24 cellular contexts compared by ENCODE assay signal in genomic region chr18:9068346-9068745, GRCh38. TPM values are rescaled to one million over a fixed set of nuclear protein-coding genes. Genes with fewer than 3 reads are reported as not detected.
DNase-seq lines count a peak whose midpoint lies in the region; ATAC-seq and TF ChIP-seq lines count a peak whose summit lies in the region.
"Had no signal": no experiment of that assay in that cellular context is flagged by ENCODE, and none has a peak within 500 bp of the region (broad histone marks: within the 10 kb centered on the region; RNA-seq: fewer than 3 reads in every experiment).

No MANE protein-coding gene starts in this region.

- peaks cover 69% of the 10 kb centered on the region for H3K4me1 Mint-ChIP-seq in stimulated activated memory B cell treated with anti-CD40 and anti-IgM and Interleukin-4, amounts not matched to agents 10 μg/mL and 1 μg/mL and 100 μg/mL, for 72 hours
- peaks cover 36% of the 10 kb centered on the region for H3K4me1 Mint-ChIP-seq in activated T-cell treated with anti-CD3 and anti-CD28 coated beads, Interleukin-2, amount 50 U/mL, for 72 hours (ENCODE audit: low read depth)

- DNase-seq in DMS53 (lab: John Stamatoyannopoulos, UW) (peak; percentile 24), DMS53 treated with DMSO at 0.1 percent for 48 hours (lab: John Stamatoyannopoulos, UW; ENCODE audit: unreplicated experiment) (no peak), PC-9 (peak in 1 of 2 experiments; percentile 61), epithelial cell of prostate (ENCODE audit: low read depth, low spot score) (peak; percentile 68), OCI-M2 (lab: John Stamatoyannopoulos, UW; ENCODE audit: unreplicated experiment) (no peak)
- no peak for DNase-seq in activated T-cell treated with anti-CD3 and anti-CD28 coated beads, Interleukin-2, amount 50 U/mL, for 72 hours
- DNase-seq: activated T-cell treated with anti-CD3 and anti-CD28 coated beads, Interleukin-2, amount 50 U/mL, for 48 hours; COR-L47; effector memory CD8-positive, alpha-beta T cell; KG1; left lung; NCI-H187; NCI-H748 treated with DMSO at 0.1 percent for 48 hours; spleen; stimulated activated CD4-positive, alpha-beta T cell treated with anti-CD3 and anti-CD28 coated beads, Interleukin-4, amount 100 ng/mL, for 24 hours; stomach; T-helper 17 cell; upper lobe of right lung had no signal

- H3K4me3 Mint-ChIP-seq in stimulated activated memory B cell treated with anti-CD40 and anti-IgM and Interleukin-4, amounts not matched to agents 10 μg/mL and 1 μg/mL and 100 μg/mL, for 72 hours, result no peak overlapping the region
- no peak overlapping the region for H3K4me3 Mint-ChIP-seq in activated T-cell treated with anti-CD3 and anti-CD28 coated beads, Interleukin-2, amount 50 U/mL, for 72 hours
- H3K4me3 Mint-ChIP-seq: activated naive CD8-positive, alpha-beta T cell; effector memory CD8-positive, alpha-beta T cell; T-helper 17 cell; WTC11 had no signal

- H3K27ac Mint-ChIP-seq in stimulated activated memory B cell treated with anti-CD40 and anti-IgM and Interleukin-4, amounts not matched to agents 10 μg/mL and 1 μg/mL and 100 μg/mL, for 72 hours, result peak overlapping the region; percentile 75
- no peak overlapping the region for H3K27ac Mint-ChIP-seq in activated T-cell treated with anti-CD3 and anti-CD28 coated beads, Interleukin-2, amount 50 U/mL, for 72 hours
- H3K27ac Mint-ChIP-seq: activated naive CD8-positive, alpha-beta T cell; effector memory CD8-positive, alpha-beta T cell; WTC11 had no signal

- no peak overlapping the region for H3K4me3 ChIP-seq in PC-9
- H3K4me3 ChIP-seq: left lung, Peyer's patch, spleen, stomach, upper lobe of right lung had no signal

- no peaks in the 10 kb centered on the region for H3K9me2 ChIP-seq in PC-9 (ENCODE audit: insufficient read depth)

- no peak for TF ChIP-seq CTCF in PC-9 (conservative IDR thresholded peaks at IDR 0.05)

- H3K9me3 Mint-ChIP-seq in stimulated activated memory B cell treated with anti-CD40 and anti-IgM and Interleukin-4, amounts not matched to agents 10 μg/mL and 1 μg/mL and 100 μg/mL, for 72 hours, result no peaks in the 10 kb centered on the region
- no peaks in the 10 kb centered on the region for H3K9me3 Mint-ChIP-seq in activated T-cell treated with anti-CD3 and anti-CD28 coated beads, Interleukin-2, amount 50 U/mL, for 72 hours
- H3K9me3 Mint-ChIP-seq: effector memory CD8-positive, alpha-beta T cell; WTC11 had no signal

- H3F3A ChIP-seq in PC-9 (ENCODE audit: insufficient read depth, low read depth), result peaks cover 4% of the 10 kb centered on the region; the same call in 1 of the 2 replicates

- ATAC-seq in stimulated activated memory B cell treated with anti-CD40 and anti-IgM and Interleukin-4, amounts not matched to agents 10 μg/mL and 1 μg/mL and 100 μg/mL, for 72 hours, result no peak
- ATAC-seq in activated T-cell treated with anti-CD3 and anti-CD28 coated beads, Interleukin-2, amount 50 U/mL, for 72 hours (replicated peaks in 1 of 2), result no peak
- no peak for ATAC-seq in GM19452 (IDR thresholded peaks at IDR 0.05; ENCODE audit: unreplicated experiment)
- ATAC-seq: effector memory CD8-positive, alpha-beta T cell; left lung; T-helper 17 cell; upper lobe of right lung; WTC11 had no signal

- POLR2A ChIA-PET in PC-9 (lab: Charles Lee; ENCODE audit: unreplicated experiment), result no interaction called here

- H3K36me3 Mint-ChIP-seq in stimulated activated memory B cell treated with anti-CD40 and anti-IgM and Interleukin-4, amounts not matched to agents 10 μg/mL and 1 μg/mL and 100 μg/mL, for 72 hours, result no peaks in the 10 kb centered on the region
- H3K36me3 Mint-ChIP-seq in activated T-cell treated with anti-CD3 and anti-CD28 coated beads, Interleukin-2, amount 50 U/mL, for 72 hours (ENCODE audit: insufficient read depth in 2 of 2), result peaks cover 0 to 3% of the 10 kb centered on the region in 2 donors
- H3K36me3 Mint-ChIP-seq: activated naive CD8-positive, alpha-beta T cell; WTC11 had no signal

- no peaks in the 10 kb centered on the region for H3K79me2 ChIP-seq in PC-9 (ENCODE audit: low read depth)

- no peak overlapping the region for H2AFZ ChIP-seq in PC-9

- H3K9me3 ChIP-seq in PC-9 (ENCODE audit: insufficient read depth, low read depth), result no peaks in the 10 kb centered on the region
- H3K9me3 ChIP-seq: left lung, Peyer's patch, spleen, stomach, upper lobe of right lung had no signal

- peak overlapping the region; percentile 29; the same call in 1 of the 2 replicates for H3K27ac ChIP-seq in PC-9
- H3K27ac ChIP-seq in epithelial cell of prostate, result no peak overlapping the region
- H3K27ac ChIP-seq: 22Rv1, left lung, stomach, upper lobe of right lung had no signal

- H4K20me1 ChIP-seq in PC-9 (ENCODE audit: insufficient read depth), result no peaks in the 10 kb centered on the region

- peaks cover 34% of the 10 kb centered on the region for H3K4me1 ChIP-seq in PC-9 (replicated peaks; ENCODE audit: insufficient read depth)
- H3K4me1 ChIP-seq: Peyer's patch, upper lobe of right lung had no signal

- no peaks in the 10 kb centered on the region for H3K27me3 ChIP-seq in PC-9 (ENCODE audit: insufficient read depth, low read depth)
- H3K27me3 ChIP-seq: left lung, Peyer's patch, spleen, stomach, upper lobe of right lung had no signal

- no peaks in the 10 kb centered on the region for H3K36me3 ChIP-seq in PC-9 (ENCODE audit: low read depth)
- H3K36me3 ChIP-seq: left lung, Peyer's patch, spleen, stomach, upper lobe of right lung had no signal

- no TSS peak for BruUV-seq in PC-9 (replicated peaks; lab: Mats Ljungman, UMichigan)

- CTCF ChIA-PET in PC-9 (lab: Charles Lee), result no interaction called here

- no peaks in the 10 kb centered on the region for H3K27me3 Mint-ChIP-seq in stimulated activated memory B cell treated with anti-CD40 and anti-IgM and Interleukin-4, amounts not matched to agents 10 μg/mL and 1 μg/mL and 100 μg/mL, for 72 hours
- no peaks in the 10 kb centered on the region for H3K27me3 Mint-ChIP-seq in activated T-cell treated with anti-CD3 and anti-CD28 coated beads, Interleukin-2, amount 50 U/mL, for 72 hours (ENCODE audit: low read depth)
- H3K27me3 Mint-ChIP-seq: activated naive CD8-positive, alpha-beta T cell had no signal

- intact Hi-C loops in PC-9 (cut with micrococcal nuclease; ENCODE audit: unreplicated experiment), result no loop called here

- no peak overlapping the region for H3K4me2 ChIP-seq in PC-9

RNA-seq across cellular contexts. Expression of gene NDUFV2, which starts 34.2 kb away (rescaled TPM):
- 182 and 215 TPM in 2 replicates for total RNA-seq in PC-9 (2021)
- total RNA-seq in activated T-cell treated with anti-CD3 and anti-CD28 coated beads, Interleukin-2, amount 50 U/mL, for 72 hours, result 100 to 1,000 TPM; 394 to 497 TPM

Comparison
In these comparisons a context has a peak if more than half of its experiments do, and no peak if none do; other contexts are left out.
1. DNase-seq: peak in DMS53 (single experiment) and epithelial cell of prostate (single experiment); none in DMS53 treated with DMSO at 0.1 percent for 48 hours (single experiment), OCI-M2 (single experiment) and activated T-cell treated with anti-CD3 and anti-CD28 coated beads, Interleukin-2, amount 50 U/mL, for 72 hours (0 of 2).